1 cellular context compared by ENCODE assay signal in genomic region chr2:174038472-174038871, GRCh38.
TF ChIP-seq lines count a peak whose summit lies in the region.

No MANE protein-coding gene starts in this region.

TF ChIP-seq in GM23338, 12 proteins besides CTCF, POLR2A, EP300 and RAD21 (continued from another document):
- TF ChIP-seq, protein P1, sequence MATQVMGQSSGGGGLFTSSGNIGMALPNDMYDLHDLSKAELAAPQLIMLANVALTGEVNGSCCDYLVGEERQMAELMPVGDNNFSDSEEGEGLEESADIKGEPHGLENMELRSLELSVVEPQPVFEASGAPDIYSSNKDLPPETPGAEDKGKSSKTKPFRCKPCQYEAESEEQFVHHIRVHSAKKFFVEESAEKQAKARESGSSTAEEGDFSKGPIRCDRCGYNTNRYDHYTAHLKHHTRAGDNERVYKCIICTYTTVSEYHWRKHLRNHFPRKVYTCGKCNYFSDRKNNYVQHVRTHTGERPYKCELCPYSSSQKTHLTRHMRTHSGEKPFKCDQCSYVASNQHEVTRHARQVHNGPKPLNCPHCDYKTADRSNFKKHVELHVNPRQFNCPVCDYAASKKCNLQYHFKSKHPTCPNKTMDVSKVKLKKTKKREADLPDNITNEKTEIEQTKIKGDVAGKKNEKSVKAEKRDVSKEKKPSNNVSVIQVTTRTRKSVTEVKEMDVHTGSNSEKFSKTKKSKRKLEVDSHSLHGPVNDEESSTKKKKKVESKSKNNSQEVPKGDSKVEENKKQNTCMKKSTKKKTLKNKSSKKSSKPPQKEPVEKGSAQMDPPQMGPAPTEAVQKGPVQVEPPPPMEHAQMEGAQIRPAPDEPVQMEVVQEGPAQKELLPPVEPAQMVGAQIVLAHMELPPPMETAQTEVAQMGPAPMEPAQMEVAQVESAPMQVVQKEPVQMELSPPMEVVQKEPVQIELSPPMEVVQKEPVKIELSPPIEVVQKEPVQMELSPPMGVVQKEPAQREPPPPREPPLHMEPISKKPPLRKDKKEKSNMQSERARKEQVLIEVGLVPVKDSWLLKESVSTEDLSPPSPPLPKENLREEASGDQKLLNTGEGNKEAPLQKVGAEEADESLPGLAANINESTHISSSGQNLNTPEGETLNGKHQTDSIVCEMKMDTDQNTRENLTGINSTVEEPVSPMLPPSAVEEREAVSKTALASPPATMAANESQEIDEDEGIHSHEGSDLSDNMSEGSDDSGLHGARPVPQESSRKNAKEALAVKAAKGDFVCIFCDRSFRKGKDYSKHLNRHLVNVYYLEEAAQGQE (IDR thresholded peaks at IDR 0.05; ENCODE audit: unreplicated experiment), result no peak
- TF ChIP-seq, protein P2, sequence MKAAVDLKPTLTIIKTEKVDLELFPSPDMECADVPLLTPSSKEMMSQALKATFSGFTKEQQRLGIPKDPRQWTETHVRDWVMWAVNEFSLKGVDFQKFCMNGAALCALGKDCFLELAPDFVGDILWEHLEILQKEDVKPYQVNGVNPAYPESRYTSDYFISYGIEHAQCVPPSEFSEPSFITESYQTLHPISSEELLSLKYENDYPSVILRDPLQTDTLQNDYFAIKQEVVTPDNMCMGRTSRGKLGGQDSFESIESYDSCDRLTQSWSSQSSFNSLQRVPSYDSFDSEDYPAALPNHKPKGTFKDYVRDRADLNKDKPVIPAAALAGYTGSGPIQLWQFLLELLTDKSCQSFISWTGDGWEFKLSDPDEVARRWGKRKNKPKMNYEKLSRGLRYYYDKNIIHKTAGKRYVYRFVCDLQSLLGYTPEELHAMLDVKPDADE (IDR thresholded peaks at IDR 0.05), result no peak
- TF ChIP-seq POLR2AphosphoS5 (IDR thresholded peaks at IDR 0.05; ENCODE audit: low read depth) (no peak), EZH2phosphoT487 (IDR thresholded peaks at IDR 0.05; ENCODE audit: unreplicated experiment) (no peak), ZNF331 (CRISPR knock-in tag; IDR thresholded peaks at IDR 0.05; ENCODE audit: low read depth) (no peak), EZH2 (IDR thresholded peaks at IDR 0.05; ENCODE audit: low read depth, unreplicated experiment) (no peak), CREB1 (CRISPR knock-in tag; IDR thresholded peaks at IDR 0.05; ENCODE audit: low read depth) (no peak), JUNB (IDR thresholded peaks at IDR 0.05; ENCODE audit: unreplicated experiment) (no peak)
